ENCODE assay signal across 9 cellular contexts in genomic region chr6:16132909-16133308, GRCh38. TPM values are rescaled to one million over a fixed set of nuclear protein-coding genes. Genes with fewer than 3 reads are reported as not detected.
DNase-seq lines count a peak whose midpoint lies in the region; ATAC-seq, FAIRE-seq and TF ChIP-seq lines count a peak whose summit lies in the region.
"Had no signal": no experiment of that assay in that cellular context is flagged by ENCODE, and none has a peak within 500 bp of the region (broad histone marks: within the 10 kb centered on the region; RNA-seq: fewer than 3 reads in every experiment).

No MANE protein-coding gene starts in this region.

- ATAC-seq in GM21423 (IDR thresholded peaks at IDR 0.05; ENCODE audit: unreplicated experiment): no peak
- no peak for ATAC-seq in GM19035 (IDR thresholded peaks at IDR 0.05; ENCODE audit: unreplicated experiment)

- TF ChIP-seq POLR2A in GM12891 (IDR thresholded peaks at IDR 0.05; ENCODE audit: low read depth, low read length): no peak

- peaks cover 55% of the 10 kb centered on the region for H3K4me1 Mint-ChIP-seq in activated T-helper 2 cell treated with anti-CD3 and anti-CD28 coated beads, Interferon-gamma antibody, Interleukin-2, Interleukin-4, amounts not matched to agents 10 μg/mL and 5 μg/mL and 100 μg/mL, durations not matched to agents 14 hours and 24 hours and 36 hours (ENCODE audit: low read depth)

- no peaks in the 10 kb centered on the region for H3K9me3 Mint-ChIP-seq in activated T-helper 2 cell treated with anti-CD3 and anti-CD28 coated beads, Interferon-gamma antibody, Interleukin-2, Interleukin-4, amounts not matched to agents 10 μg/mL and 5 μg/mL and 100 μg/mL, durations not matched to agents 14 hours and 24 hours and 36 hours

- peak overlapping the region; percentile 90 for H3K4me3 Mint-ChIP-seq in activated T-helper 2 cell treated with anti-CD3 and anti-CD28 coated beads, Interferon-gamma antibody, Interleukin-2, Interleukin-4, amounts not matched to agents 10 μg/mL and 5 μg/mL and 100 μg/mL, durations not matched to agents 14 hours and 24 hours and 36 hours (ENCODE audit: low read depth)

- H3K27me3 Mint-ChIP-seq in activated T-helper 2 cell treated with anti-CD3 and anti-CD28 coated beads, Interferon-gamma antibody, Interleukin-2, Interleukin-4, amounts not matched to agents 10 μg/mL and 5 μg/mL and 100 μg/mL, durations not matched to agents 14 hours and 24 hours and 36 hours (ENCODE audit: low read depth): peaks cover 1% of the 10 kb centered on the region

- H3K27ac Mint-ChIP-seq in activated T-helper 2 cell treated with anti-CD3 and anti-CD28 coated beads, Interferon-gamma antibody, Interleukin-2, Interleukin-4, amounts not matched to agents 10 μg/mL and 5 μg/mL and 100 μg/mL, durations not matched to agents 14 hours and 24 hours and 36 hours: peak overlapping the region; percentile 58

- peaks cover 78% of the 10 kb centered on the region for H3K36me3 Mint-ChIP-seq in activated T-helper 2 cell treated with anti-CD3 and anti-CD28 coated beads, Interferon-gamma antibody, Interleukin-2, Interleukin-4, amounts not matched to agents 10 μg/mL and 5 μg/mL and 100 μg/mL, durations not matched to agents 14 hours and 24 hours and 36 hours (ENCODE audit: low read depth)

- peak; percentile 9 to 39 for DNase-seq in AML-193 (lab: John Stamatoyannopoulos, UW)
- no peak for DNase-seq in GM12891 (ENCODE audit: insufficient read length, low spot score)
- no peak for DNase-seq in activated T-helper 2 cell treated with anti-CD3 and anti-CD28 coated beads, Interferon-gamma antibody, Interleukin-2, Interleukin-4, amounts not matched to agents 10 μg/mL and 5 μg/mL and 100 μg/mL, durations not matched to agents 14 hours and 24 hours and 36 hours (ENCODE audit: low spot score)
- DNase-seq in myocyte (ENCODE audit: low read depth): peak; percentile 47
- no peak for DNase-seq in stimulated activated CD4-positive, alpha-beta T cell treated with anti-CD3 and anti-CD28 coated beads, Interleukin-4, amount 100 ng/mL, for 4 hours
- DNase-seq in SKM-1 treated with dmso at 0.1 percent for 144 hours (lab: John Stamatoyannopoulos, UW; ENCODE audit: unreplicated experiment): no peak
- DNase-seq: NCI-H1092 treated with DMSO at 0.1 percent for 48 hours had no signal

- FAIRE-seq in GM12891 (lab: Jason Lieb, UNC): peak; percentile 54

- intact Hi-C loops in activated T-helper 2 cell treated with anti-CD3 and anti-CD28 coated beads, Interferon-gamma antibody, Interleukin-2, Interleukin-4, amounts not matched to agents 10 μg/mL and 5 μg/mL and 100 μg/mL, durations not matched to agents 14 hours and 24 hours and 36 hours (cut with micrococcal nuclease): no loop called here

TF ChIP-seq in GM12891, 5 proteins besides CTCF, POLR2A, EP300 and RAD21:
- no peak for TF ChIP-seq SPI1 (IDR thresholded peaks at IDR 0.05; ENCODE audit: low read depth, low read length)
- no peak for TF ChIP-seq POLR2AphosphoS5 (IDR thresholded peaks at IDR 0.05; ENCODE audit: low read depth, low read length)
- no peak for TF ChIP-seq POU2F2 (IDR thresholded peaks at IDR 0.05; ENCODE audit: low read depth, low read length)
- no peak for TF ChIP-seq PAX5 (IDR thresholded peaks at IDR 0.05; ENCODE audit: insufficient read depth, low read length, severe bottlenecking)
- no peak for TF ChIP-seq TAF1 (IDR thresholded peaks at IDR 0.05; ENCODE audit: low read depth, low read length)

RNA-seq across cellular contexts. Expression of gene MYLIP, which starts 4.0 kb away (rescaled TPM):
- 13.1 TPM for polyA plus RNA-seq in GM12891 (2012; ENCODE audit: low read depth, missing spikeins)
- total RNA-seq in activated T-helper 2 cell treated with anti-CD3 and anti-CD28 coated beads, Interferon-gamma antibody, Interleukin-2, Interleukin-4, amounts not matched to agents 10 μg/mL and 5 μg/mL and 100 μg/mL, durations not matched to agents 14 hours and 24 hours and 36 hours: 81.2 and 83.1 TPM in 2 replicates
- 23.2 and 25.7 TPM in 2 replicates for total RNA-seq in myocyte
- 3.9 TPM for polyA plus RNA-seq in myocyte (2012)

Comparison
In these comparisons a context has a peak if more than half of its experiments do, and no peak if none do; other contexts are left out.
1. DNase-seq: peak in AML-193 (2 of 2) and myocyte (single experiment); none in GM12891 (single experiment), activated T-helper 2 cell treated with anti-CD3 and anti-CD28 coated beads, Interferon-gamma antibody, Interleukin-2, Interleukin-4, amounts not matched to agents 10 μg/mL and 5 μg/mL and 100 μg/mL, durations not matched to agents 14 hours and 24 hours and 36 hours (single experiment), stimulated activated CD4-positive, alpha-beta T cell treated with anti-CD3 and anti-CD28 coated beads, Interleukin-4, amount 100 ng/mL, for 4 hours (0 of 2) and SKM-1 treated with dmso at 0.1 percent for 144 hours (single experiment).